2 cellular contexts compared by ENCODE assay signal in genomic region chr13:34990399-34991224, GRCh38.
TF ChIP-seq lines count a peak whose summit lies in the region.

No MANE protein-coding gene starts in this region.

TF ChIP-seq in GM23338, 12 proteins besides CTCF, POLR2A, EP300 and RAD21 (continued from another document):
- no peak for TF ChIP-seq REST (IDR thresholded peaks at IDR 0.05; ENCODE audit: unreplicated experiment)
- no peak for TF ChIP-seq EZH2phosphoT487 (IDR thresholded peaks at IDR 0.05; ENCODE audit: unreplicated experiment)
- TF ChIP-seq NANOG (IDR thresholded peaks at IDR 0.05; ENCODE audit: borderline replicate concordance), result no peak
- no peak for TF ChIP-seq STAT1 (IDR thresholded peaks at IDR 0.05; ENCODE audit: unreplicated experiment)
- no peak for TF ChIP-seq ZNF462 (CRISPR knock-in tag; IDR thresholded peaks at IDR 0.05)
- no peak for TF ChIP-seq ZNF331 (CRISPR knock-in tag; IDR thresholded peaks at IDR 0.05; ENCODE audit: low read depth)
- no peak for TF ChIP-seq ZNF114 (CRISPR knock-in tag; IDR thresholded peaks at IDR 0.05)
- no peak for TF ChIP-seq JUNB (IDR thresholded peaks at IDR 0.05; ENCODE audit: unreplicated experiment)
- no peak for TF ChIP-seq ETS1 (IDR thresholded peaks at IDR 0.05)
- no peak for TF ChIP-seq POLR2AphosphoS5 (IDR thresholded peaks at IDR 0.05; ENCODE audit: low read depth)

TF ChIP-seq in WTC11, 78 proteins besides CTCF, POLR2A, EP300 and RAD21 (continued from another document):
- TF ChIP-seq ZNF423 (CRISPR knock-in tag; IDR thresholded peaks at IDR 0.05) (no peak), ATF6 (CRISPR knock-in tag; IDR thresholded peaks at IDR 0.05) (no peak)
